ENCODE assay signal across 1 cellular context in genomic region chr1:32964461-32965250, GRCh38.
A peak's percentile ranks its signal among the peaks of the same experiment; 100 is the strongest.
TF ChIP-seq lines count a peak whose summit lies in the region.

RNF19B (minus strand) TSS chr1:32964809; CDS start chr1:32964685, 124 bp downstream.

TF ChIP-seq in K562, 482 proteins besides CTCF, POLR2A, EP300 and RAD21 (continued from another document and continues in another):
- TF ChIP-seq TFAP4 (CRISPR knock-in tag; IDR thresholded peaks at IDR 0.05; ENCODE audit: borderline replicate concordance) (peak; percentile 88), NKRF (IDR thresholded peaks at IDR 0.05; ENCODE audit: borderline replicate concordance) (no peak), HMGN3 (IDR thresholded peaks at IDR 0.05; ENCODE audit: borderline replicate concordance, extremely low read depth, insufficient read length, low read depth, low read length) (peak; percentile 82), ZNF77 (CRISPR knock-in tag; IDR thresholded peaks at IDR 0.05) (no peak), IFI16 (CRISPR knock-in tag; IDR thresholded peaks at IDR 0.05) (no peak), ZBTB9 (CRISPR knock-in tag; IDR thresholded peaks at IDR 0.05) (peak; percentile 87), ZNF436 (CRISPR knock-in tag; IDR thresholded peaks at IDR 0.05) (peak; percentile 83), MYC (IDR thresholded peaks at IDR 0.05; ENCODE audit: low read depth, low read length) (0 out of 2 replicates have a peak, but pooled peaks have one; percentile 57), MYC (CRISPR knock-in tag; IDR thresholded peaks at IDR 0.05; ENCODE audit: borderline replicate concordance, low read depth) (0 out of 2 replicates have a peak, but pooled peaks have one; percentile 31), MEIS2 (IDR thresholded peaks at IDR 0.05; ENCODE audit: partially characterized antibody) (peak; percentile 94), ATF7 (IDR thresholded peaks at IDR 0.05) (peak; percentile 83), CHD2 (IDR thresholded peaks at IDR 0.05; ENCODE audit: low read depth, low read length) (0 out of 2 replicates have a peak, but pooled peaks have one; percentile 12), FOXK2 (conservative IDR thresholded peaks at IDR 0.05 in 1 of 2, IDR thresholded peaks at IDR 0.05 in 1 of 2; ENCODE audit: low read depth in 2 of 2) (peak; percentile 90 to 93), RB1 (IDR thresholded peaks at IDR 0.05; ENCODE audit: low read depth) (peak; percentile 95), NR2C2 (CRISPR knock-in tag; IDR thresholded peaks at IDR 0.05) (0 out of 2 replicates have a peak, but pooled peaks have one; percentile 31), NR2C2 (tag; IDR thresholded peaks at IDR 0.05) (no peak), HDAC6 (IDR thresholded peaks at IDR 0.05; ENCODE audit: low read depth, low read length) (peak; percentile 34; the same call in 1 of the 2 replicates), ZBTB17 (CRISPR knock-in tag; IDR thresholded peaks at IDR 0.05) (peak; percentile 73), MAX (CRISPR knock-in tag; IDR thresholded peaks at IDR 0.05) (peak; percentile 52), DIDO1 (tag; IDR thresholded peaks at IDR 0.05; ENCODE audit: low read depth) (no peak), ZMIZ1 (IDR thresholded peaks at IDR 0.05; ENCODE audit: low read depth in 2 of 2, low read length in 2 of 2) (peak in 1 of 2 experiments; percentile 67; a peak in 1 of 4 replicates), CREB1 (IDR thresholded peaks at IDR 0.05) (peak; percentile 58; the same call in 1 of the 2 replicates), CREB1 (CRISPR knock-in tag; IDR thresholded peaks at IDR 0.05) (0 out of 2 replicates have a peak, but pooled peaks have one; percentile 55), ZNF174 (CRISPR knock-in tag; IDR thresholded peaks at IDR 0.05) (no peak), GMEB1 (CRISPR knock-in tag; IDR thresholded peaks at IDR 0.05) (peak; percentile 53), ZNF785 (CRISPR knock-in tag; IDR thresholded peaks at IDR 0.05) (no peak), ZNF407 (IDR thresholded peaks at IDR 0.05; ENCODE audit: low read depth) (no peak), ZC3H8 (IDR thresholded peaks at IDR 0.05) (no peak), MAZ (CRISPR knock-in tag; conservative IDR thresholded peaks at IDR 0.05 in 1 of 2, IDR thresholded peaks at IDR 0.05 in 1 of 2) (peak in 1 of 2 experiments; percentile 96), BCLAF1 (IDR thresholded peaks at IDR 0.05; ENCODE audit: borderline replicate concordance in 1 of 2, control insufficient read depth in 1 of 2, low read depth in 2 of 2, low read length in 1 of 2) (no peak), JUNB (CRISPR knock-in tag; conservative IDR thresholded peaks at IDR 0.05) (no peak), CREM (IDR thresholded peaks at IDR 0.05; ENCODE audit: low read depth) (peak; percentile 81), ELF2 (CRISPR knock-in tag; IDR thresholded peaks at IDR 0.05) (peak; percentile 56; the same call in 1 of the 2 replicates), ZNF764 (CRISPR knock-in tag; IDR thresholded peaks at IDR 0.05; ENCODE audit: low read depth) (peak; percentile 96), USF2 (CRISPR knock-in tag; IDR thresholded peaks at IDR 0.05) (peak; percentile 88), TAF1 (IDR thresholded peaks at IDR 0.05; ENCODE audit: control insufficient read depth, extremely low read depth, insufficient read depth, low read length, severe bottlenecking) (peak; percentile 84), ZNF224 (CRISPR knock-in tag; IDR thresholded peaks at IDR 0.05) (no peak), NONO (IDR thresholded peaks at IDR 0.05; ENCODE audit: low read depth in 2 of 2, low read length in 1 of 2) (peak; percentile 84 to 99)
